ENCODE assay signal across 11 cellular contexts in the genomic region with DNA sequence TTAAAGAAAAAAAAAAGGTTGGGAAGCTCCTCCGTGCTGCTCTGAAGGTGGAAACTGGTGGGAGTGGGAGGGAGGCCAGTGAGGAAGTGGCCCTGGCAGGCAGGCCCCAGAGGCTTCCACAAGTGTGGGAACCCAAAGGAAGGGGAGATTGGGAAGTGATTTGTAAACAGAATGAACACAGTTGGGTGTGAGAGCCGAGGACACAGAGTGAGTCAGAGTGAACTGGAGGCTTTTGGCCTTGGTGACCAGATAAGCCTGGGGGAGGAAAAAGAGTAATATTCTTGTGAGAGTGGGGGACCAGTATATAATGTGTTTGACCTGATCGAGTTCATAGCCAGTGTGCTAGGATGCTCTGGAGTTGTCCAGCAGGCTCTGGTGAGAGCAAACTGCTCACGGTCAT. TPM values are rescaled to one million over a fixed set of nuclear protein-coding genes. Genes with fewer than 3 reads are reported as not detected.
DNase-seq lines count a peak whose midpoint lies in the region; ATAC-seq and TF ChIP-seq lines count a peak whose summit lies in the region.
"Had no signal": no experiment of that assay in that cellular context is flagged by ENCODE, and none has a peak within 500 bp of the region (broad histone marks: within the 10 kb centered on the region; RNA-seq: fewer than 3 reads in every experiment).

No MANE protein-coding gene starts in this region.

- DNase-seq in activated naive CD4-positive, alpha-beta T cell treated with anti-CD3 and anti-CD28 coated beads, Interleukin-2, amount 10 ng/mL, durations not matched to agents 7 days and 5 days = no peak
- DNase-seq in activated T-helper 1 cell treated with anti-CD3 and anti-CD28 coated beads, Interleukin-12 subunit alpha, Interleukin-12 subunit beta, Interleukin-2, Interleukin-4 antibody, amounts not matched to agents 30 ng/mL and 10 ng/mL and 1 ng/mL, durations not matched to agents 14 hours and 24 hours and 36 hours (ENCODE audit: low spot score) = no peak
- DNase-seq in fibroblast of the aortic adventitia (ENCODE audit: low read depth) (peak; percentile 21), spleen (no peak), NOMO-1 treated with dmso at 0.1 percent for 144 hours (lab: John Stamatoyannopoulos, UW; ENCODE audit: unreplicated experiment) (no peak), vagina (ENCODE audit: extremely low spot score in 2 of 2) (no peak)

- no peak for TF ChIP-seq CTCF in fibroblast of the aortic adventitia (IDR thresholded peaks at IDR 0.05; ENCODE audit: insufficient read depth, low read length)
- no peak for TF ChIP-seq CTCF in spleen (IDR thresholded peaks at IDR 0.05 in 8 of 11, conservative IDR thresholded peaks at IDR 0.05 in 3 of 11)
- no peak for TF ChIP-seq CTCF in vagina (IDR thresholded peaks at IDR 0.05)

- H3K4me3 ChIP-seq in fibroblast of the aortic adventitia (ENCODE audit: low read depth, low read length) (no peak overlapping the region), spleen (no peak overlapping the region), vagina (no peak overlapping the region)
- H3K4me3 ChIP-seq: cardiac muscle cell had no signal

- H3K9me3 Mint-ChIP-seq in activated naive CD4-positive, alpha-beta T cell treated with anti-CD3 and anti-CD28 coated beads, Interleukin-2, amount 50 U/mL, for 24 hours = peaks cover 5% of the 10 kb centered on the region
- no peaks in the 10 kb centered on the region for H3K9me3 Mint-ChIP-seq in activated naive CD4-positive, alpha-beta T cell treated with anti-CD3 and anti-CD28 coated beads, Interleukin-2, amount 10 ng/mL, durations not matched to agents 7 days and 5 days
- no peaks in the 10 kb centered on the region for H3K9me3 Mint-ChIP-seq in activated T-helper 1 cell treated with anti-CD3 and anti-CD28 coated beads, Interleukin-12 subunit alpha, Interleukin-12 subunit beta, Interleukin-2, Interleukin-4 antibody, amounts not matched to agents 30 ng/mL and 10 ng/mL and 1 ng/mL, durations not matched to agents 14 hours and 24 hours and 36 hours

- peaks cover 0 to 10% (median 0%) of the 10 kb centered on the region in 8 donors for H3K9me3 ChIP-seq in spleen
- H3K9me3 ChIP-seq in vagina = no peaks in the 10 kb centered on the region

- peaks cover 3% of the 10 kb centered on the region for H3K4me1 Mint-ChIP-seq in activated naive CD4-positive, alpha-beta T cell treated with anti-CD3 and anti-CD28 coated beads, Interleukin-2, amount 50 U/mL, for 24 hours
- H3K4me1 Mint-ChIP-seq in activated naive CD4-positive, alpha-beta T cell treated with anti-CD3 and anti-CD28 coated beads, Interleukin-2, amount 10 ng/mL, durations not matched to agents 7 days and 5 days = no peaks in the 10 kb centered on the region
- no peaks in the 10 kb centered on the region for H3K4me1 Mint-ChIP-seq in activated T-helper 1 cell treated with anti-CD3 and anti-CD28 coated beads, Interleukin-12 subunit alpha, Interleukin-12 subunit beta, Interleukin-2, Interleukin-4 antibody, amounts not matched to agents 30 ng/mL and 10 ng/mL and 1 ng/mL, durations not matched to agents 14 hours and 24 hours and 36 hours (ENCODE audit: low read depth)

- no peak overlapping the region for H3K4me3 Mint-ChIP-seq in activated naive CD4-positive, alpha-beta T cell treated with anti-CD3 and anti-CD28 coated beads, Interleukin-2, amount 50 U/mL, for 24 hours
- H3K4me3 Mint-ChIP-seq in activated naive CD4-positive, alpha-beta T cell treated with anti-CD3 and anti-CD28 coated beads, Interleukin-2, amount 10 ng/mL, durations not matched to agents 7 days and 5 days = no peak overlapping the region
- no peak overlapping the region for H3K4me3 Mint-ChIP-seq in activated T-helper 1 cell treated with anti-CD3 and anti-CD28 coated beads, Interleukin-12 subunit alpha, Interleukin-12 subunit beta, Interleukin-2, Interleukin-4 antibody, amounts not matched to agents 30 ng/mL and 10 ng/mL and 1 ng/mL, durations not matched to agents 14 hours and 24 hours and 36 hours

- intact Hi-C loops in activated T-helper 1 cell treated with anti-CD3 and anti-CD28 coated beads, Interleukin-12 subunit alpha, Interleukin-12 subunit beta, Interleukin-2, Interleukin-4 antibody, amounts not matched to agents 30 ng/mL and 10 ng/mL and 1 ng/mL, durations not matched to agents 14 hours and 24 hours and 36 hours (cut with micrococcal nuclease) = no loop called here
- intact Hi-C loops in spleen (cut with DNase I; ENCODE audit: low total_unique reads) (no loop called here), vagina (cut with DNase I) (no loop called here)

- H3K27me3 ChIP-seq in spleen (replicated peaks in 1 of 7) = no peaks in the 10 kb centered on the region
- no peaks in the 10 kb centered on the region for H3K27me3 ChIP-seq in vagina
- H3K27me3 ChIP-seq: cardiac muscle cell had no signal

- H3K36me3 ChIP-seq in spleen (peaks cover 7 to 100% (median 96%) of the 10 kb centered on the region in 6 donors), vagina (peaks cover 0 to 79% of the 10 kb centered on the region in 2 donors)

- peaks cover 0 to 15% (median 8%) of the 10 kb centered on the region in 6 donors for H3K4me1 ChIP-seq in spleen
- no peaks in the 10 kb centered on the region for H3K4me1 ChIP-seq in vagina

- peaks cover 41% of the 10 kb centered on the region for H3K36me3 Mint-ChIP-seq in activated naive CD4-positive, alpha-beta T cell treated with anti-CD3 and anti-CD28 coated beads, Interleukin-2, amount 50 U/mL, for 24 hours
- H3K36me3 Mint-ChIP-seq in activated naive CD4-positive, alpha-beta T cell treated with anti-CD3 and anti-CD28 coated beads, Interleukin-2, amount 10 ng/mL, durations not matched to agents 7 days and 5 days = peaks cover 54% of the 10 kb centered on the region
- peaks cover 48% of the 10 kb centered on the region for H3K36me3 Mint-ChIP-seq in activated T-helper 1 cell treated with anti-CD3 and anti-CD28 coated beads, Interleukin-12 subunit alpha, Interleukin-12 subunit beta, Interleukin-2, Interleukin-4 antibody, amounts not matched to agents 30 ng/mL and 10 ng/mL and 1 ng/mL, durations not matched to agents 14 hours and 24 hours and 36 hours (ENCODE audit: low read depth)

- WGBS in spleen, 5 donors = 49 to 60% (median 53%) methylated on average over 4 of the region's 4 CpGs

- ATAC-seq in GM19395 (IDR thresholded peaks at IDR 0.05; ENCODE audit: unreplicated experiment) = no peak
- ATAC-seq: SK-N-SH treated with all-trans-retinoic acid at 6 μM for 48 hours had no signal

- TF ChIP-seq POLR2A in spleen (IDR thresholded peaks at IDR 0.05) (no peak), vagina (IDR thresholded peaks at IDR 0.05) (no peak)

- H3K27ac ChIP-seq in spleen (peak overlapping the region in 7 of 8 donors; percentile 36 to 78 (median 55)), vagina (no peak overlapping the region)
- H3K27ac ChIP-seq: cardiac muscle cell had no signal

- H3K27ac Mint-ChIP-seq in activated naive CD4-positive, alpha-beta T cell treated with anti-CD3 and anti-CD28 coated beads, Interleukin-2, amount 50 U/mL, for 24 hours = peak overlapping the region; percentile 62
- no peak overlapping the region for H3K27ac Mint-ChIP-seq in activated naive CD4-positive, alpha-beta T cell treated with anti-CD3 and anti-CD28 coated beads, Interleukin-2, amount 10 ng/mL, durations not matched to agents 7 days and 5 days
- peak overlapping the region; percentile 31 for H3K27ac Mint-ChIP-seq in activated T-helper 1 cell treated with anti-CD3 and anti-CD28 coated beads, Interleukin-12 subunit alpha, Interleukin-12 subunit beta, Interleukin-2, Interleukin-4 antibody, amounts not matched to agents 30 ng/mL and 10 ng/mL and 1 ng/mL, durations not matched to agents 14 hours and 24 hours and 36 hours

- no peaks in the 10 kb centered on the region for H3K27me3 Mint-ChIP-seq in activated naive CD4-positive, alpha-beta T cell treated with anti-CD3 and anti-CD28 coated beads, Interleukin-2, amount 50 U/mL, for 24 hours
- no peaks in the 10 kb centered on the region for H3K27me3 Mint-ChIP-seq in activated naive CD4-positive, alpha-beta T cell treated with anti-CD3 and anti-CD28 coated beads, Interleukin-2, amount 10 ng/mL, durations not matched to agents 7 days and 5 days
- no peaks in the 10 kb centered on the region for H3K27me3 Mint-ChIP-seq in activated T-helper 1 cell treated with anti-CD3 and anti-CD28 coated beads, Interleukin-12 subunit alpha, Interleukin-12 subunit beta, Interleukin-2, Interleukin-4 antibody, amounts not matched to agents 30 ng/mL and 10 ng/mL and 1 ng/mL, durations not matched to agents 14 hours and 24 hours and 36 hours (ENCODE audit: insufficient read depth)

- CTCF ChIA-PET in activated naive CD4-positive, alpha-beta T cell treated with anti-CD3 and anti-CD28 coated beads, Interleukin-2, amount 10 ng/mL, durations not matched to agents 7 days and 5 days (lab: Charles Lee) = no interaction called here

RNA-seq across cellular contexts. Expression of a gene that starts 23.0 kb away (rescaled TPM):
- 28.5 and 28.6 TPM in 2 replicates for total RNA-seq in activated T-helper 1 cell treated with anti-CD3 and anti-CD28 coated beads, Interleukin-12 subunit alpha, Interleukin-12 subunit beta, Interleukin-2, Interleukin-4 antibody, amounts not matched to agents 30 ng/mL and 10 ng/mL and 1 ng/mL, durations not matched to agents 14 hours and 24 hours and 36 hours
- total RNA-seq in fibroblast of the aortic adventitia (ENCODE audit: low replicate concordance) (28.8 and 41.4 TPM in 2 replicates), spleen (10 to 100 TPM; 17.8 to 27.4 (median 21.3) TPM), vagina (28.5 TPM)
- polyA plus RNA-seq in spleen = 10 to 100 TPM; 11.1 to 14.2 (median 13.2) TPM

RNA-seq across cellular contexts. Expression of a gene that starts 34.6 kb away (rescaled TPM):
- not detected in 2 replicates for total RNA-seq in activated T-helper 1 cell treated with anti-CD3 and anti-CD28 coated beads, Interleukin-12 subunit alpha, Interleukin-12 subunit beta, Interleukin-2, Interleukin-4 antibody, amounts not matched to agents 30 ng/mL and 10 ng/mL and 1 ng/mL, durations not matched to agents 14 hours and 24 hours and 36 hours
- total RNA-seq in fibroblast of the aortic adventitia (ENCODE audit: low replicate concordance) (not detected in 2 replicates), spleen (not detected), vagina (not detected)
- not detected for polyA plus RNA-seq in spleen
- total RNA-seq: cardiac muscle cell, mesenteric fat pad had no signal
